ENCODE assay signal across 8 cellular contexts in the genomic region with DNA sequence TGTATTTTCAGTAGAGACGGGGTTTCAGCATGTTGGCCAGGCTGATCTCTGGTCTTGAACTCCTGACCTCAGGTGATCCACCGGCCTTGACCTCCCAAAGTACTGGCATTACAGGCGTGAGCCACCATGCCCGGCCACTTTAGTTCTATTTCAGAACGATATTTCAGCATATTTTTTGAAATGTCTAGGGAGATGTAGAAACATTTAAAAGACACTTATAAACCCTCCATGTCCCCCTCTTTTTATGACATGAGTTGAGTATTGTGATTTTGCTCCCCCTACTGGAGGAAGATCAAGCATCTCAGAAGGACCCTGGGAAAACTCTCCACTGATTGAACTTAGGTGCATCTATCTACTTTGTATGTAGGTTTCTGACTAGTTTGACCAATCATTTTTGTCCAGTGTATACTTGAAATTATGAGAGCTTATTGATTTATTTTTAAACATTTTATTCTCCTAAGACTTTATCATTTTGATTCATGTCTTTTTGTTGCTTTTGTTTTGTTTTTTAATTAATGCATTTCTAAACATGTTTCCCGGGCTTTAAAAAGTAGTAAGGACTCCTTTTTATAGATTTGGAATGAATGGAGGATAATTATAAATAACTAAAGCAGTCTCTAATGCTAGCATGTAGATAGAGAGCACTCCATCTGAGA.
A peak's percentile ranks its signal among the peaks of the same experiment; 100 is the strongest.
DNase-seq lines count a peak whose midpoint lies in the region; ATAC-seq and TF ChIP-seq lines count a peak whose summit lies in the region.

No MANE protein-coding gene starts in this region.

- CTCF ChIA-PET in CD8-positive, alpha-beta memory T cell (lab: Charles Lee), result interaction anchor here (0.9 to 8.7 kb wide), 9 partner anchors 9 to 105 kb away, joined by 3 to 113 read pairs (median 4); a partner anchor contains a TSS

- no peak overlapping the region for H3K9ac ChIP-seq in KMS-11

- POLR2A ChIA-PET in CD8-positive, alpha-beta memory T cell (lab: Charles Lee), result no interaction called here

- H3K27me3 Mint-ChIP-seq in CD8-positive, alpha-beta memory T cell, result no peaks in the 10 kb centered on the region

- H3K4me3 ChIP-seq in CD8-positive, alpha-beta memory T cell (ENCODE audit: low read length), result no peak overlapping the region
- H3K4me3 ChIP-seq in KMS-11 (IDR thresholded peaks at IDR 0.05; ENCODE audit: insufficient read depth, low read depth, low read length) (no peak overlapping the region), prostate gland (no peak overlapping the region)

- H3K36me3 ChIP-seq in CD8-positive, alpha-beta memory T cell (ENCODE audit: insufficient read depth, low read length), result peaks cover 7% of the 10 kb centered on the region
- H3K36me3 ChIP-seq in KMS-11 (ENCODE audit: insufficient read depth) (no peaks in the 10 kb centered on the region), prostate gland (no peaks in the 10 kb centered on the region)

- 77% methylated on average over 6 of the region's 6 CpGs for WGBS in prostate gland

- peak overlapping the region in 1 of 8 donors; percentile 51 for H3K27ac Mint-ChIP-seq in CD8-positive, alpha-beta memory T cell

- no peaks in the 10 kb centered on the region for H4K20me1 ChIP-seq in KMS-11 (ENCODE audit: insufficient read depth)

- no peak overlapping the region for H3K4me2 ChIP-seq in KMS-11

- peaks cover 0 to 30% (median 18%) of the 10 kb centered on the region in 3 donors for H3K36me3 Mint-ChIP-seq in CD8-positive, alpha-beta memory T cell

- H2AFZ ChIP-seq in KMS-11 (ENCODE audit: low read depth), result no peak overlapping the region

- DNase-seq in CD8-positive, alpha-beta memory T cell, result peak in 3 of 5 donors; percentile 43 to 53 (median 47)
- DNase-seq in SW480 (ENCODE audit: low spot score) (peak; percentile 39), foreskin melanocyte (peak; percentile 25), prostate gland (ENCODE audit: low spot score) (no peak), DMS153 treated with DMSO at 0.1 percent for 48 hours (lab: John Stamatoyannopoulos, UW; ENCODE audit: unreplicated experiment) (no peak)

- H3K4me1 Mint-ChIP-seq in CD8-positive, alpha-beta memory T cell, result peaks cover 0 to 12% (median 7%) of the 10 kb centered on the region in 3 donors

- TF ChIP-seq CTCF in KMS-11 (conservative IDR thresholded peaks at IDR 0.05; ENCODE audit: low read depth, low read length) (peak; percentile 67), prostate gland (IDR thresholded peaks at IDR 0.05) (peak; percentile 36 to 53 (median 51))

- no peak overlapping the region for H3K4me3 Mint-ChIP-seq in CD8-positive, alpha-beta memory T cell

- no peaks in the 10 kb centered on the region for H3K79me2 ChIP-seq in KMS-11 (ENCODE audit: insufficient read depth, low read depth)

- no peaks in the 10 kb centered on the region for H3K9me3 ChIP-seq in CD8-positive, alpha-beta memory T cell (ENCODE audit: low read length)
- no peaks in the 10 kb centered on the region for H3K9me3 ChIP-seq in prostate gland

- no peaks in the 10 kb centered on the region for H3K27me3 ChIP-seq in CD8-positive, alpha-beta memory T cell (ENCODE audit: insufficient read depth, low read length, poor library complexity, severe bottlenecking)
- H3K27me3 ChIP-seq in KMS-11 (ENCODE audit: insufficient read depth, low read depth), result no peaks in the 10 kb centered on the region
- H3K27me3 ChIP-seq in prostate gland (replicated peaks; ENCODE audit: insufficient read depth), result no peaks in the 10 kb centered on the region

- no peak for TF ChIP-seq POLR2A in prostate gland (IDR thresholded peaks at IDR 0.05)

- intact Hi-C loops in prostate gland (cut with DNase I), result loop anchor here (5.0 kb wide), 1 partner anchor 103 kb away; no protein-coding TSS in a partner anchor

- ATAC-seq in GM18861 (IDR thresholded peaks at IDR 0.05; ENCODE audit: unreplicated experiment), result peak; percentile 75
- ATAC-seq in HG02840 (IDR thresholded peaks at IDR 0.05; ENCODE audit: low FRiP score, unreplicated experiment), result no peak

- no peaks in the 10 kb centered on the region for H3K4me1 ChIP-seq in CD8-positive, alpha-beta memory T cell (ENCODE audit: insufficient read depth, low read length)
- no peaks in the 10 kb centered on the region for H3K4me1 ChIP-seq in KMS-11 (ENCODE audit: low read depth, poor library complexity, severe bottlenecking)
- H3K4me1 ChIP-seq in prostate gland (replicated peaks), result no peaks in the 10 kb centered on the region

- no peaks in the 10 kb centered on the region for H3K9me3 Mint-ChIP-seq in CD8-positive, alpha-beta memory T cell

- H3K27ac ChIP-seq in CD8-positive, alpha-beta memory T cell (ENCODE audit: low read depth, low read length), result no peak overlapping the region
- H3K27ac ChIP-seq in KMS-11, result no peak overlapping the region
- no peak overlapping the region for H3K27ac ChIP-seq in prostate gland

Comparison
In these comparisons a context has a peak if more than half of its experiments do, and no peak if none do; other contexts are left out.
1. DNase-seq: peak in CD8-positive, alpha-beta memory T cell (3 of 5), SW480 (single experiment) and foreskin melanocyte (single experiment); none in prostate gland (single experiment) and DMS153 treated with DMSO at 0.1 percent for 48 hours (single experiment).